8 cellular contexts compared by ENCODE assay signal in genomic region chr9:125189361-125190289, GRCh38. TPM values are rescaled to one million over a fixed set of nuclear protein-coding genes. Genes with fewer than 3 reads are reported as not detected.
DNase-seq lines count a peak whose midpoint lies in the region; ATAC-seq and TF ChIP-seq lines count a peak whose summit lies in the region.

Gene PPP6C (minus strand): TSS chr9:125189803. CDS start chr9:125189718, 85 bp downstream.

- DNase-seq in EL (peak; percentile 95), GOT3 (lab: John Stamatoyannopoulos, UW) (peak; percentile 56), RWPE1 (ENCODE audit: low spot score) (peak; percentile 99), fibroblast of peridontal ligament (ENCODE audit: extremely low read depth) (peak; percentile 94)
- DNase-seq in activated T-helper 2 cell treated with anti-CD3 and anti-CD28 coated beads, Interferon-gamma antibody, Interleukin-2, Interleukin-4, amounts not matched to agents 10 μg/mL and 5 μg/mL and 100 μg/mL, durations not matched to agents 14 hours and 24 hours and 36 hours (ENCODE audit: low spot score), result peak; percentile 96
- peak; percentile 96 for DNase-seq in natural killer cell treated with Interleukin-12 subunit alpha and Interleukin-12 subunit beta and Interleukin-15 and Interleukin-18, amount 100 ng/mL, for 72 hours (ENCODE audit: low spot score)
- DNase-seq in stimulated activated naive CD8-positive, alpha-beta T cell treated with anti-CD3 and anti-CD28 coated beads, Interleukin-15, Interleukin-2, amounts not matched to agents 100 U/mL and 50 U/mL, for 24 hours, result peak; percentile 99

- H3K4me1 Mint-ChIP-seq in activated T-helper 2 cell treated with anti-CD3 and anti-CD28 coated beads, Interferon-gamma antibody, Interleukin-2, Interleukin-4, amounts not matched to agents 10 μg/mL and 5 μg/mL and 100 μg/mL, durations not matched to agents 14 hours and 24 hours and 36 hours (ENCODE audit: low read depth), result peaks cover 20% of the 10 kb centered on the region
- H3K4me1 Mint-ChIP-seq in natural killer cell treated with Interleukin-12 subunit alpha and Interleukin-12 subunit beta and Interleukin-15 and Interleukin-18, amount 100 ng/mL, for 72 hours (ENCODE audit: low read depth in 2 of 2), result peaks cover 13 to 18% of the 10 kb centered on the region in 2 donors

- no peaks in the 10 kb centered on the region for H3K9me3 Mint-ChIP-seq in activated T-helper 2 cell treated with anti-CD3 and anti-CD28 coated beads, Interferon-gamma antibody, Interleukin-2, Interleukin-4, amounts not matched to agents 10 μg/mL and 5 μg/mL and 100 μg/mL, durations not matched to agents 14 hours and 24 hours and 36 hours
- H3K9me3 Mint-ChIP-seq in natural killer cell treated with Interleukin-12 subunit alpha and Interleukin-12 subunit beta and Interleukin-15 and Interleukin-18, amount 100 ng/mL, for 72 hours, result no peaks in the 10 kb centered on the region

- POLR2A ChIA-PET in RWPE1 (lab: Yijun Ruan, JAX; ENCODE audit: low non-redundant PET), result interaction anchor here (1.3 kb wide), 1 partner anchor 51 kb away, joined by 4 read pairs; the partner anchor contains the start of gene HSPA5

- H3K27me3 Mint-ChIP-seq in activated T-helper 2 cell treated with anti-CD3 and anti-CD28 coated beads, Interferon-gamma antibody, Interleukin-2, Interleukin-4, amounts not matched to agents 10 μg/mL and 5 μg/mL and 100 μg/mL, durations not matched to agents 14 hours and 24 hours and 36 hours (ENCODE audit: low read depth), result no peaks in the 10 kb centered on the region
- no peaks in the 10 kb centered on the region for H3K27me3 Mint-ChIP-seq in natural killer cell treated with Interleukin-12 subunit alpha and Interleukin-12 subunit beta and Interleukin-15 and Interleukin-18, amount 100 ng/mL, for 72 hours

- peak within 1 kb of the TSS; percentile 94 for H3K4me3 Mint-ChIP-seq in activated T-helper 2 cell treated with anti-CD3 and anti-CD28 coated beads, Interferon-gamma antibody, Interleukin-2, Interleukin-4, amounts not matched to agents 10 μg/mL and 5 μg/mL and 100 μg/mL, durations not matched to agents 14 hours and 24 hours and 36 hours (ENCODE audit: low read depth)
- peak within 1 kb of the TSS; percentile 98 for H3K4me3 Mint-ChIP-seq in natural killer cell treated with Interleukin-12 subunit alpha and Interleukin-12 subunit beta and Interleukin-15 and Interleukin-18, amount 100 ng/mL, for 72 hours

- peak; percentile 61; the same call in 1 of the 2 replicates for TF ChIP-seq CTCF in LNCAP (IDR thresholded peaks at IDR 0.05)
- TF ChIP-seq CTCF in RWPE1 (conservative IDR thresholded peaks at IDR 0.05; ENCODE audit: low read depth), result peak; percentile 92

- peak within 1 kb of the TSS; percentile 91 for H3K27ac Mint-ChIP-seq in activated T-helper 2 cell treated with anti-CD3 and anti-CD28 coated beads, Interferon-gamma antibody, Interleukin-2, Interleukin-4, amounts not matched to agents 10 μg/mL and 5 μg/mL and 100 μg/mL, durations not matched to agents 14 hours and 24 hours and 36 hours
- H3K27ac Mint-ChIP-seq in natural killer cell treated with Interleukin-12 subunit alpha and Interleukin-12 subunit beta and Interleukin-15 and Interleukin-18, amount 100 ng/mL, for 72 hours, result peak within 1 kb of the TSS; percentile 90 to 97

- intact Hi-C loops in activated T-helper 2 cell treated with anti-CD3 and anti-CD28 coated beads, Interferon-gamma antibody, Interleukin-2, Interleukin-4, amounts not matched to agents 10 μg/mL and 5 μg/mL and 100 μg/mL, durations not matched to agents 14 hours and 24 hours and 36 hours (cut with micrococcal nuclease), result loop anchor here (1.0 to 5.0 kb wide), 5 partner anchors 11 to 317 kb away; partner anchors contain the start of genes GAPVD1, GOLGA1, HSPA5 and RABEPK

- peak; percentile 99 for ATAC-seq in natural killer cell treated with Interleukin-12 subunit alpha and Interleukin-12 subunit beta and Interleukin-15 and Interleukin-18, amount 100 ng/mL, for 72 hours
- peak; percentile 98 for ATAC-seq in stimulated activated naive CD8-positive, alpha-beta T cell treated with anti-CD3 and anti-CD28 coated beads, Interleukin-15, Interleukin-2, amounts not matched to agents 100 U/mL and 50 U/mL, for 24 hours

- H3K27ac ChIP-seq in RWPE1, result peak within 1 kb of the TSS; percentile 85

- peaks cover 7% of the 10 kb centered on the region for H3K36me3 Mint-ChIP-seq in activated T-helper 2 cell treated with anti-CD3 and anti-CD28 coated beads, Interferon-gamma antibody, Interleukin-2, Interleukin-4, amounts not matched to agents 10 μg/mL and 5 μg/mL and 100 μg/mL, durations not matched to agents 14 hours and 24 hours and 36 hours (ENCODE audit: low read depth)
- H3K36me3 Mint-ChIP-seq in natural killer cell treated with Interleukin-12 subunit alpha and Interleukin-12 subunit beta and Interleukin-15 and Interleukin-18, amount 100 ng/mL, for 72 hours, result no peaks in the 10 kb centered on the region

- CTCF ChIA-PET in RWPE1 (lab: Yijun Ruan, JAX), result no interaction called here

RNA-seq across cellular contexts. Expression of gene PPP6C, which starts in this region (rescaled TPM):
- total RNA-seq in activated T-helper 2 cell treated with anti-CD3 and anti-CD28 coated beads, Interferon-gamma antibody, Interleukin-2, Interleukin-4, amounts not matched to agents 10 μg/mL and 5 μg/mL and 100 μg/mL, durations not matched to agents 14 hours and 24 hours and 36 hours, result 44.3 and 44.9 TPM in 2 replicates
- total RNA-seq in natural killer cell treated with Interleukin-12 subunit alpha and Interleukin-12 subunit beta and Interleukin-15 and Interleukin-18, amount 100 ng/mL, for 72 hours, result 10 to 100 TPM; 47.5 to 50.5 TPM

Comparison
In these comparisons a context has a peak if more than half of its experiments do, and no peak if none do; other contexts are left out.
1. Peak in every context shown above with its lines: DNase-seq, ATAC-seq and H3K27ac ChIP-seq.